In the genomic region with DNA sequence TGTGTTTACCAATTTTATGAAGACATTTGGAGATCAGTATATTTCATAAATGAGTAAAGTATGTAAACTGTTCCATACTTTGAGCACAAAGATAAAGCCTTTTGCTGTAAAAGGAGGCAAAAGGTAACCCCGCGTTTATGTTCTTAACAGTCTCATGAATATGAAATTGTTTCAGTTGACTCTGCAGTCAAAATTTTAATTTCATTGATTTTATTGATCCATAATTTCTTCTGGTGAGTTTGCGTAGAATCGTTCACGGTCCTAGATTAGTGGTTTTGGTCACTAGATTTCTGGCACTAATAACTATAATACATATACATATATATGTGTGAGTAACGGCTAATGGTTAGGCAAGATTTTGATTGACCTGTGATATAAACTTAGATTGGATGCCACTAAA, we compare ENCODE assay signal across 9 cellular contexts. TPM values are rescaled to one million over a fixed set of nuclear protein-coding genes. Genes with fewer than 3 reads are reported as not detected.
A peak's percentile ranks its signal among the peaks of the same experiment; 100 is the strongest.
DNase-seq lines count a peak whose midpoint lies in the region; ATAC-seq and TF ChIP-seq lines count a peak whose summit lies in the region.
"Had no signal": no experiment of that assay in that cellular context is flagged by ENCODE, and none has a peak within 500 bp of the region (broad histone marks: within the 10 kb centered on the region; RNA-seq: fewer than 3 reads in every experiment).

No MANE protein-coding gene starts in this region.

- H3K9me3 ChIP-seq in AG04450 (ENCODE audit: control insufficient read depth, insufficient read depth, low read length) (no peaks in the 10 kb centered on the region; the same call in 1 of the 2 replicates), lower lobe of right lung (no peaks in the 10 kb centered on the region)

- ATAC-seq in lower lobe of right lung (no peak), HG02610 (IDR thresholded peaks at IDR 0.05; ENCODE audit: unreplicated experiment) (no peak)

- CTCF ChIA-PET in AG04450 (lab: Charles Lee), result no interaction called here

- H3K27me3 ChIP-seq in AG04450 (ENCODE audit: control insufficient read depth, insufficient read depth, low read length), result no peaks in the 10 kb centered on the region
- no peaks in the 10 kb centered on the region for H3K27me3 ChIP-seq in lower lobe of right lung (ENCODE audit: low read depth)

- intact Hi-C loops in lower lobe of right lung (cut with DNase I) (no loop called here), posterior cingulate gyrus (cut with DNase I) (no loop called here)

- peaks cover 24% of the 10 kb centered on the region for H3K4me1 ChIP-seq in lower lobe of right lung

- H3K4me3 ChIP-seq in AG04450 (ENCODE audit: low read depth, low read length), result peak overlapping the region; percentile 71
- H3K4me3 ChIP-seq in HFF-Myc (replicated peaks; ENCODE audit: low read depth, low read length), result peak overlapping the region; percentile 66
- peak overlapping the region; percentile 76 for H3K4me3 ChIP-seq in astrocyte of the cerebellum (ENCODE audit: low read depth, low read length)
- H3K4me3 ChIP-seq in lower lobe of right lung, result peak overlapping the region; percentile 70

- POLR2A ChIA-PET in AG04450 (lab: Yijun Ruan, JAX), result no interaction called here

- H3K36me3 ChIP-seq in lower lobe of right lung, result no peaks in the 10 kb centered on the region

- DNase-seq in AG04450 (ENCODE audit: low read depth, low spot score) (no peak), HFF-Myc (ENCODE audit: extremely low read depth, low read depth) (no peak), astrocyte of the cerebellum (ENCODE audit: low read depth) (no peak), lower lobe of right lung (no peak), islet precursor cell (no peak), posterior cingulate gyrus (no peak)
- DNase-seq in activated CD4-positive, CD25-positive, alpha-beta regulatory T cell treated with anti-CD3 and anti-CD28 coated beads, Interleukin-2, amount 50 U/mL, for 72 hours, result no peak
- DNase-seq: activated gamma-delta T cell treated with Interleukin-2 at 50 U/mL for 16 hours had no signal

- in situ Hi-C loops in astrocyte of the cerebellum (cut with HindIII; ENCODE audit: low sequenced_read_pairs), result no loop called here

- no peak overlapping the region for H3K27ac ChIP-seq in AG04450 (ENCODE audit: low read depth, low read length)
- no peak overlapping the region for H3K27ac ChIP-seq in lower lobe of right lung

- TF ChIP-seq CTCF in AG04450 (IDR thresholded peaks at IDR 0.05; ENCODE audit: low read depth, low read length) (no peak), HFF-Myc (IDR thresholded peaks at IDR 0.05; ENCODE audit: low read depth, low read length, missing control alignments) (no peak), astrocyte of the cerebellum (IDR thresholded peaks at IDR 0.05; ENCODE audit: low read depth, low read length, missing control alignments) (no peak), lower lobe of right lung (IDR thresholded peaks at IDR 0.05) (no peak)

RNA-seq across cellular contexts. Expression of a gene that starts 1.9 kb away (rescaled TPM):
- polyA plus RNA-seq in AG04450 (2011; rRNA removed), result 16.9 and 22.4 TPM in 2 replicates
- 18.3 and 23.4 TPM in 2 replicates for polyA minus RNA-seq in AG04450 (2011; rRNA and poly(A)+ RNA removed)
- total RNA-seq in lower lobe of right lung, result 52.6 TPM
